In genomic region chr20:9966966-9967365, GRCh38 we compare ENCODE assay signal across 10 cellular contexts.
DNase-seq lines count a peak whose midpoint lies in the region; TF ChIP-seq lines count a peak whose summit lies in the region.
"Had no signal": no experiment of that assay in that cellular context is flagged by ENCODE, and none has a peak within 500 bp of the region (broad histone marks: within the 10 kb centered on the region; RNA-seq: fewer than 3 reads in every experiment).

No MANE protein-coding gene starts in this region.

- H3K9me3 ChIP-seq in neuronal stem cell (replicated peaks in 1 of 2; ENCODE audit: control insufficient read depth in 2 of 2, insufficient read depth in 1 of 2, low read depth in 1 of 2, low read length in 2 of 2) (no peaks in the 10 kb centered on the region), Peyer's patch (no peaks in the 10 kb centered on the region)

- DNase-seq in NCI-H2171 treated with DMSO at 0.1 percent for 48 hours (lab: John Stamatoyannopoulos, UW) (peak; percentile 14), NCI-H2171 (lab: John Stamatoyannopoulos, UW) (no peak), NOMO-1 treated with dmso at 0.1 percent for 144 hours (lab: John Stamatoyannopoulos, UW; ENCODE audit: unreplicated experiment) (peak; percentile 38), epithelial cell of esophagus (ENCODE audit: low read depth) (peak; percentile 17), type B pancreatic cell (ENCODE audit: extremely low spot score, unreplicated experiment) (no peak), neuronal stem cell (ENCODE audit: low spot score) (no peak), Peyer's patch (no peak), kidney glomerular epithelial cell (lab: John Stamatoyannopoulos, UW) (no peak)

- TF ChIP-seq CTCF in epithelial cell of esophagus (IDR thresholded peaks at IDR 0.05; ENCODE audit: insufficient read depth, low read depth, low read length, missing control alignments) (peak; percentile 23), type B pancreatic cell (conservative IDR thresholded peaks at IDR 0.05) (peak; percentile 61), Peyer's patch (IDR thresholded peaks at IDR 0.05) (peak in 3 of 6 experiments; percentile 33 to 41 (median 35))

- H2AFZ ChIP-seq in neuronal stem cell (ENCODE audit: low read length) = no peak overlapping the region

- no peak overlapping the region for H3K27ac ChIP-seq in neuronal stem cell (replicated peaks; ENCODE audit: low read length)
- no peak overlapping the region for H3K27ac ChIP-seq in Peyer's patch

- no peak overlapping the region for H3K18ac ChIP-seq in neuronal stem cell (ENCODE audit: low read length)

- H3K36me3 ChIP-seq in neuronal stem cell (replicated peaks in 1 of 2; ENCODE audit: control insufficient read depth in 2 of 2, insufficient read depth in 2 of 2, low read length in 2 of 2) = no peaks in the 10 kb centered on the region
- H3K36me3 ChIP-seq in Peyer's patch = no peaks in the 10 kb centered on the region

- no peak overlapping the region for H3K14ac ChIP-seq in neuronal stem cell (ENCODE audit: low read length)

- no peak overlapping the region for H2BK5ac ChIP-seq in neuronal stem cell (ENCODE audit: low read length)

- H3K36me3 Mint-ChIP-seq in type B pancreatic cell = no peaks in the 10 kb centered on the region

- no peak overlapping the region for H3K4me2 ChIP-seq in neuronal stem cell (ENCODE audit: insufficient read depth, low read length, poor library complexity, severe bottlenecking)

- no peak overlapping the region for H3K9ac ChIP-seq in neuronal stem cell (ENCODE audit: low read depth, low read length, poor library complexity)

- no peaks in the 10 kb centered on the region for H3K27me3 ChIP-seq in neuronal stem cell (ENCODE audit: control insufficient read depth in 3 of 3, insufficient read depth in 3 of 3, low read depth in 1 of 3, low read length in 3 of 3)
- no peaks in the 10 kb centered on the region for H3K27me3 ChIP-seq in Peyer's patch

- no peak overlapping the region for H3K4ac ChIP-seq in neuronal stem cell (ENCODE audit: low read length)

- H3K23ac ChIP-seq in neuronal stem cell (ENCODE audit: low read depth, low read length, poor library complexity) = no peak overlapping the region

- no peak overlapping the region for H2BK120ac ChIP-seq in neuronal stem cell (ENCODE audit: low read depth, low read length)

- H3K4me1 ChIP-seq in neuronal stem cell (ENCODE audit: control insufficient read depth in 2 of 2, insufficient read depth in 1 of 2, low read depth in 1 of 2, low read length in 2 of 2) (peaks cover 0 to 6% of the 10 kb centered on the region in 2 donors), Peyer's patch (no peaks in the 10 kb centered on the region)

- no peak for TF ChIP-seq POLR2A in Peyer's patch (IDR thresholded peaks at IDR 0.05)

- H2BK15ac ChIP-seq in neuronal stem cell (ENCODE audit: low read length) = no peak overlapping the region

- no peak overlapping the region for H4K8ac ChIP-seq in neuronal stem cell (ENCODE audit: low read depth, low read length)

- no peaks in the 10 kb centered on the region for H3K79me1 ChIP-seq in neuronal stem cell (ENCODE audit: low read depth, low read length)

- no peak overlapping the region for H2BK12ac ChIP-seq in neuronal stem cell (ENCODE audit: low read length)

- no peak overlapping the region for H3K27ac Mint-ChIP-seq in type B pancreatic cell
- H3K27ac Mint-ChIP-seq: B cell had no signal

- peaks cover 24% of the 10 kb centered on the region for H3K27me3 Mint-ChIP-seq in type B pancreatic cell

- H4K91ac ChIP-seq in neuronal stem cell (ENCODE audit: low read depth, low read length, poor library complexity) = no peak overlapping the region

- H2AK5ac ChIP-seq in neuronal stem cell (ENCODE audit: low read depth, low read length) = no peak overlapping the region

- H3K4me1 Mint-ChIP-seq in type B pancreatic cell (ENCODE audit: unreplicated experiment) = no peaks in the 10 kb centered on the region
- H3K4me1 Mint-ChIP-seq: B cell had no signal

- no peaks in the 10 kb centered on the region for H3K9me3 Mint-ChIP-seq in type B pancreatic cell

- H3K4me3 ChIP-seq in epithelial cell of esophagus (ENCODE audit: low read length) = no peak overlapping the region
- no peak overlapping the region for H3K4me3 ChIP-seq in neuronal stem cell (ENCODE audit: low read length in 2 of 2)
- H3K4me3 ChIP-seq in Peyer's patch = no peak overlapping the region
- H3K4me3 ChIP-seq: lung had no signal

- H3K4me3 Mint-ChIP-seq in type B pancreatic cell = no peak overlapping the region
- H3K4me3 Mint-ChIP-seq: B cell had no signal

- WGBS in neuronal stem cell (ENCODE audit: extremely low coverage in 2 of 2, insufficient read length in 2 of 2, insufficient replicate concordance in 1 of 2), 2 donors = no CpG with 5 or more reads among the region's 7 CpGs

Comparison
In these comparisons a context has a peak if more than half of its experiments do, and no peak if none do; other contexts are left out.
1. DNase-seq: peak in NCI-H2171 treated with DMSO at 0.1 percent for 48 hours (single experiment), NOMO-1 treated with dmso at 0.1 percent for 144 hours (single experiment) and epithelial cell of esophagus (single experiment); none in NCI-H2171 (single experiment), type B pancreatic cell (single experiment), neuronal stem cell (single experiment), Peyer's patch (0 of 3) and kidney glomerular epithelial cell (single experiment).